19 cellular contexts compared by ENCODE assay signal in the genomic region with DNA sequence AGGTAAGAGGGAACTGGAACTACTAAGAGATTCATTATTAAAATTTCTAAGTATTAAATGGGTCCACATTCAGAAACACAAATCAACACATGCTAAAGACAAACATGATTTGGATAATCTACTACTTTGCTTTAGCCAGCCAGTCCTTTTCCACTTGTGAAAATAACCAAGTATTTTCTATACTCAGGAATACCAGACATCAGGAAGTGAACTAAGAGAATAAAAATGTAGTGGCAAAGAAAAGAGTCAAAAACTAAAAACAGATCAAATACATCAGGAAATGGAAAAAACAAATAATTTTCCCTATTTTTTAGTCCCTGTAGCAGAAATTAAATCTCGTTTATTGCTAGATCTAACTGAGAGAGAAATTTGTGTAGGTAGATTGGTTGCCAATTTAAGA.
"Had no signal": no experiment of that assay in that cellular context is flagged by ENCODE, and none has a peak within 500 bp of the region (broad histone marks: within the 10 kb centered on the region; RNA-seq: fewer than 3 reads in every experiment).

No MANE protein-coding gene starts in this region.

- H3K9ac ChIP-seq: KMS-11 had no signal

- DNase-seq: Kasumi-1, MM.1S, NCI-H1092 treated with DMSO at 0.1 percent for 48 hours, NCI-H1436, NCI-H187, NCI-H2029, NCI-H2081 treated with DMSO at 0.1 percent for 48 hours, NCI-H2171, NCI-H226, NCI-H446, NCI-H510A, NCI-H524 treated with DMSO at 0.1 percent for 48 hours, NCI-H69, NCI-H774, Right ventricle myocardium superior, RPMI8226 had no signal

- H3K27ac ChIP-seq: HL-60, KMS-11 had no signal

- ATAC-seq: K562 had no signal

- H3K4me2 ChIP-seq: KMS-11 had no signal

- H3K4me3 ChIP-seq: K562 had no signal
